ENCODE assay signal across 15 cellular contexts in the genomic region with DNA sequence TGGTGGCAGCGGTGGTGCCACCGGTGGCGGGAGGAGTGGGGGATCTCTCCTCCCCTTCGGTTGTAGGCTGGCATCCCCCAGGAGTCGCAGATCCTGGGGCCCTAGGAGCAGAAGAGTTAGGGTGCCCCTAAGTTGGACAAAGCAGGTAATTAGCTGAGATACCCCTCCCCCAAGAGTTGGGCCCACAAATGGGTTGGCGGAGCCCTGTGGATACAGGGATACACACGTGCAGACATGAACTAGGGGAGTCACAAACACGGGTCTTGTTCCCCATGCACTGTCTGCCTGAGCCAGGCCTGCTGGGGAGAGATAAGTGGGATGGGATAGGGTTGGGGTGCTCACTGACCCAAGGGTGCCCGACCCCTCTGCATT. TPM values are rescaled to one million over a fixed set of nuclear protein-coding genes. Genes with fewer than 3 reads are reported as not detected.
DNase-seq lines count a peak whose midpoint lies in the region; ATAC-seq and TF ChIP-seq lines count a peak whose summit lies in the region.
"Had no signal": no experiment of that assay in that cellular context is flagged by ENCODE, and none has a peak within 500 bp of the region (broad histone marks: within the 10 kb centered on the region; RNA-seq: fewer than 3 reads in every experiment).

No MANE protein-coding gene starts in this region.

- H3K18ac ChIP-seq in mesenchymal stem cell (ENCODE audit: low read depth in 1 of 2, low read length in 2 of 2) = no peak overlapping the region

- H3K36me3 ChIP-seq in esophagus muscularis mucosa (peaks cover 21 to 56% (median 46%) of the 10 kb centered on the region in 4 donors), uterus (no peaks in the 10 kb centered on the region), mesenchymal stem cell (ENCODE audit: control insufficient read depth in 1 of 2, insufficient read depth in 2 of 2, low read depth in 1 of 2, low read length in 2 of 2) (peaks cover 49 to 61% of the 10 kb centered on the region in 2 experiments)

- H3K27ac Mint-ChIP-seq in nephron progenitor cell = peak overlapping the region; percentile 89

- no peak overlapping the region for H3K4ac ChIP-seq in mesenchymal stem cell (ENCODE audit: low read depth in 1 of 2, low read length in 2 of 2)

- no peak overlapping the region for H2BK12ac ChIP-seq in mesenchymal stem cell (ENCODE audit: low read length in 2 of 2)

- no peaks in the 10 kb centered on the region for H3K9me3 ChIP-seq in esophagus muscularis mucosa
- no peaks in the 10 kb centered on the region for H3K9me3 ChIP-seq in uterus
- H3K9me3 ChIP-seq in mesenchymal stem cell (ENCODE audit: control insufficient read depth, low read length) = no peaks in the 10 kb centered on the region

- H3K4me2 ChIP-seq in mesenchymal stem cell (ENCODE audit: low read length, poor library complexity, severe bottlenecking) = no peak overlapping the region

- no peak overlapping the region for H2BK120ac ChIP-seq in mesenchymal stem cell (ENCODE audit: low read depth, low read length)

- H3K27ac ChIP-seq in esophagus muscularis mucosa (replicated peaks in 1 of 4) (peak overlapping the region; percentile 28 to 57 (median 51)), uterus (peak overlapping the region; percentile 47 to 65), mesenchymal stem cell (ENCODE audit: low read length, poor library complexity, severe bottlenecking) (no peak overlapping the region)

- H3K9ac ChIP-seq in mesenchymal stem cell (ENCODE audit: low read length) = no peak overlapping the region

- H4K91ac ChIP-seq in mesenchymal stem cell (ENCODE audit: low read length) = no peak overlapping the region

- peak overlapping the region in 1 of 2 experiments; percentile 63 for H3K14ac ChIP-seq in mesenchymal stem cell (ENCODE audit: low read length in 2 of 2)

- H3K27me3 ChIP-seq in esophagus muscularis mucosa (no peaks in the 10 kb centered on the region), uterus (no peaks in the 10 kb centered on the region), mesenchymal stem cell (ENCODE audit: control insufficient read depth in 1 of 2, insufficient read depth in 1 of 2, low read length in 2 of 2) (no peaks in the 10 kb centered on the region)

- no peaks in the 10 kb centered on the region for H3K27me3 Mint-ChIP-seq in nephron progenitor cell (ENCODE audit: low read depth, poor library complexity)

- H3K4me3 Mint-ChIP-seq in nephron progenitor cell = no peak overlapping the region
- H3K4me3 Mint-ChIP-seq: activated T-cell treated with anti-CD3 and anti-CD28 coated beads, Interleukin-2, amount 50 U/mL, for 4 hours had no signal

- H3K9me3 Mint-ChIP-seq in nephron progenitor cell = no peaks in the 10 kb centered on the region
- H3K9me3 Mint-ChIP-seq: activated T-cell treated with anti-CD3 and anti-CD28 coated beads, Interleukin-2, amount 50 U/mL, for 4 hours had no signal

- H3K4me3 ChIP-seq in esophagus muscularis mucosa (no peak overlapping the region), uterus (no peak overlapping the region), mesenchymal stem cell (ENCODE audit: insufficient read depth in 1 of 2, low read depth in 1 of 2, low read length in 2 of 2) (no peak overlapping the region)

- H2AFZ ChIP-seq in mesenchymal stem cell (ENCODE audit: low read depth, low read length) = no peak overlapping the region

- H2AK5ac ChIP-seq in mesenchymal stem cell (ENCODE audit: low read length, severe bottlenecking) = no peak overlapping the region

- intact Hi-C loops in Right ventricle myocardium inferior (cut with DNase I) = no loop called here
- intact Hi-C loops in cardiac septum (cut with DNase I) = no loop called here
- intact Hi-C loops in esophagus muscularis mucosa (cut with DNase I) = no loop called here
- intact Hi-C loops in uterus (cut with DNase I; ENCODE audit: low total_unique reads) = no loop called here

- peaks cover 3% of the 10 kb centered on the region for H3K79me1 ChIP-seq in mesenchymal stem cell (replicated peaks; ENCODE audit: low read length, poor library complexity, severe bottlenecking)

- TF ChIP-seq POLR2A in esophagus muscularis mucosa (IDR thresholded peaks at IDR 0.05; ENCODE audit: low read depth) (no peak), uterus (IDR thresholded peaks at IDR 0.05) (no peak), erythroblast (IDR thresholded peaks at IDR 0.05; ENCODE audit: low read length) (no peak)

- peaks cover 50% of the 10 kb centered on the region for H3K36me3 Mint-ChIP-seq in nephron progenitor cell (ENCODE audit: low read depth)

- H4K8ac ChIP-seq in mesenchymal stem cell (ENCODE audit: low read length) = no peak overlapping the region

- no peak for TF ChIP-seq CTCF in esophagus muscularis mucosa (IDR thresholded peaks at IDR 0.05)
- TF ChIP-seq CTCF in nephron progenitor cell (IDR thresholded peaks at IDR 0.05) = no peak
- TF ChIP-seq CTCF in uterus (IDR thresholded peaks at IDR 0.05) = no peak

- TF ChIP-seq EP300 in esophagus muscularis mucosa (IDR thresholded peaks at IDR 0.05) = no peak

- DNase-seq in Right ventricle myocardium inferior (ENCODE audit: missing footprints) = peak; percentile 57
- DNase-seq in cardiac septum (ENCODE audit: low spot score) = no peak
- DNase-seq in esophagus muscularis mucosa (ENCODE audit: extremely low spot score) = no peak
- no peak for DNase-seq in nephron progenitor cell
- DNase-seq in uterus = no peak
- no peak for DNase-seq in erythroblast (lab: John Stamatoyannopoulos, UW)
- no peak for DNase-seq in mesenchymal stem cell
- DNase-seq in SHP77 treated with DMSO at 0.1 percent for 48 hours (lab: John Stamatoyannopoulos, UW) = no peak
- DNase-seq: activated T-cell treated with anti-CD3 and anti-CD28 coated beads, Interleukin-2, amount 50 U/mL, for 4 hours; Calu3; effector memory CD4-positive, alpha-beta T cell; islet precursor cell; NCI-H2029; NCI-H69; T-helper 2 cell had no signal

- H3K4me1 ChIP-seq in esophagus muscularis mucosa (peaks cover 14 to 41% (median 29%) of the 10 kb centered on the region in 4 donors), uterus (no peaks in the 10 kb centered on the region), mesenchymal stem cell (ENCODE audit: control insufficient read depth, insufficient read depth, low read depth, low read length) (no peaks in the 10 kb centered on the region)

- ATAC-seq in Right ventricle myocardium inferior = peak; percentile 6

- H2BK5ac ChIP-seq in mesenchymal stem cell (ENCODE audit: low read depth, low read length, poor library complexity, severe bottlenecking) = no peak overlapping the region

- H3K23ac ChIP-seq in mesenchymal stem cell (ENCODE audit: low read length in 2 of 2) = no peak overlapping the region

- H2BK15ac ChIP-seq in mesenchymal stem cell (ENCODE audit: low read depth, poor library complexity, severe bottlenecking) = no peak overlapping the region

- 69% methylated on average over 7 of the region's 9 CpGs for WGBS in esophagus muscularis mucosa
- WGBS in mesenchymal stem cell = 83% methylated on average over 9 of the region's 9 CpGs

- peaks cover 4% of the 10 kb centered on the region for H3K4me1 Mint-ChIP-seq in nephron progenitor cell

RNA-seq across cellular contexts. Expression of a gene that starts 2.0 kb away (rescaled TPM):
- total RNA-seq in Right ventricle myocardium inferior (1.2 TPM), cardiac septum (1.2 TPM), esophagus muscularis mucosa (1 to 10 TPM in 1 of 4 donors, under 1 TPM in 3; 0.66 to 1.0 (median 0.90) TPM), uterus (1 to 10 TPM in 3 of 4 donors, not detected in 1; 1.3 to 3.3 (median 3.2) TPM)
- polyA plus RNA-seq in mesenchymal stem cell (2013, experiment 1 of 2) = 0.28 TPM
- polyA plus RNA-seq in mesenchymal stem cell (2013, experiment 2 of 2) = 0.16 TPM

RNA-seq across cellular contexts. Expression of a gene that starts 38.0 kb away (rescaled TPM):
- 28.5 TPM for total RNA-seq in Right ventricle myocardium inferior
- total RNA-seq in cardiac septum = 30.1 TPM
- total RNA-seq in esophagus muscularis mucosa = 10 to 100 TPM; 51.4 to 60.6 (median 53.5) TPM
- 100 to 1,000 TPM in 2 of 4 donors, 10 to 100 TPM in 2; 40.2 to 125 (median 81.0) TPM for total RNA-seq in uterus
- polyA plus RNA-seq in mesenchymal stem cell (2013, experiment 1 of 2) = 45.8 TPM
- polyA plus RNA-seq in mesenchymal stem cell (2013, experiment 2 of 2) = 43.1 TPM
